Comparison of ENCODE assay signal across 18 cellular contexts in genomic region chr17:56506349-56506748, GRCh38.
DNase-seq lines count a peak whose midpoint lies in the region; TF ChIP-seq lines count a peak whose summit lies in the region.
"Had no signal": no experiment of that assay in that cellular context is flagged by ENCODE, and none has a peak within 500 bp of the region (broad histone marks: within the 10 kb centered on the region; RNA-seq: fewer than 3 reads in every experiment).

No MANE protein-coding gene starts in this region.

- H3K4me3 Mint-ChIP-seq in endodermal cell = no peak overlapping the region
- no peak overlapping the region for H3K4me3 Mint-ChIP-seq in activated T-helper 1 cell treated with anti-CD3 and anti-CD28 coated beads, Interleukin-12 subunit alpha, Interleukin-12 subunit beta, Interleukin-2, Interleukin-4 antibody, amounts not matched to agents 30 ng/mL and 10 ng/mL and 1 ng/mL, durations not matched to agents 14 hours and 24 hours and 36 hours
- H3K4me3 Mint-ChIP-seq: CD8-positive, alpha-beta memory T cell; HFFc6; IgD-negative memory B cell had no signal

- H3K9me3 Mint-ChIP-seq in endodermal cell = no peaks in the 10 kb centered on the region
- no peaks in the 10 kb centered on the region for H3K9me3 Mint-ChIP-seq in activated T-helper 1 cell treated with anti-CD3 and anti-CD28 coated beads, Interleukin-12 subunit alpha, Interleukin-12 subunit beta, Interleukin-2, Interleukin-4 antibody, amounts not matched to agents 30 ng/mL and 10 ng/mL and 1 ng/mL, durations not matched to agents 14 hours and 24 hours and 36 hours
- H3K9me3 Mint-ChIP-seq: CD8-positive, alpha-beta memory T cell; HFFc6; IgD-negative memory B cell had no signal

- intact Hi-C loops in activated T-helper 1 cell treated with anti-CD3 and anti-CD28 coated beads, Interleukin-12 subunit alpha, Interleukin-12 subunit beta, Interleukin-2, Interleukin-4 antibody, amounts not matched to agents 30 ng/mL and 10 ng/mL and 1 ng/mL, durations not matched to agents 14 hours and 24 hours and 36 hours (cut with micrococcal nuclease) = no loop called here

- H3K9me3 ChIP-seq in endodermal cell (ENCODE audit: control insufficient read depth, low read length) = no peaks in the 10 kb centered on the region
- H3K9me3 ChIP-seq: Caco-2, HAP-1 had no signal

- H3K4me1 ChIP-seq in endodermal cell (ENCODE audit: control insufficient read depth, insufficient read depth, low read length) = no peaks in the 10 kb centered on the region
- H3K4me1 ChIP-seq: BLaER1, Caco-2, HAP-1 had no signal

- no peaks in the 10 kb centered on the region for H3K36me3 ChIP-seq in endodermal cell (ENCODE audit: control insufficient read depth, insufficient read depth, low read length)
- H3K36me3 ChIP-seq: BLaER1, HAP-1 had no signal

- H3K4me3 ChIP-seq in endodermal cell (ENCODE audit: low read length) = no peak overlapping the region
- H3K4me3 ChIP-seq: BLaER1, HAP-1 had no signal

- DNase-seq in DMS 273 (lab: John Stamatoyannopoulos, UW; ENCODE audit: unreplicated experiment) (peak; percentile 9), DMS 273 treated with DMSO at 0.1 percent for 48 hours (lab: John Stamatoyannopoulos, UW) (no peak), endodermal cell (no peak), iris pigment epithelial cell (ENCODE audit: low read depth) (peak; percentile 1), kidney glomerular epithelial cell (lab: John Stamatoyannopoulos, UW) (no peak)
- no peak for DNase-seq in activated naive CD4-positive, alpha-beta T cell (lab: John Stamatoyannopoulos, UW)
- no peak for DNase-seq in activated T-helper 1 cell treated with anti-CD3 and anti-CD28 coated beads, Interleukin-12 subunit alpha, Interleukin-12 subunit beta, Interleukin-2, Interleukin-4 antibody, amounts not matched to agents 30 ng/mL and 10 ng/mL and 1 ng/mL, durations not matched to agents 14 hours and 24 hours and 36 hours (ENCODE audit: low spot score)
- DNase-seq: AML-193; Caco-2; CD8-positive, alpha-beta memory T cell; DMS79 treated with DMSO at 0.1 percent for 48 hours; EL; GOT3; HFFc6 had no signal

- TF ChIP-seq CTCF in endodermal cell (conservative IDR thresholded peaks at IDR 0.05) = peak; percentile 54

- H3K27ac ChIP-seq in endodermal cell (ENCODE audit: low read depth, low read length) = no peak overlapping the region
- H3K27ac ChIP-seq: 22Rv1, BLaER1 had no signal

- H3K9ac ChIP-seq in endodermal cell (ENCODE audit: extremely low read depth, low read length, poor library complexity, severe bottlenecking) = no peak overlapping the region
- H3K9ac ChIP-seq: BLaER1 had no signal

- no peaks in the 10 kb centered on the region for H3K4me1 Mint-ChIP-seq in endodermal cell
- no peaks in the 10 kb centered on the region for H3K4me1 Mint-ChIP-seq in activated T-helper 1 cell treated with anti-CD3 and anti-CD28 coated beads, Interleukin-12 subunit alpha, Interleukin-12 subunit beta, Interleukin-2, Interleukin-4 antibody, amounts not matched to agents 30 ng/mL and 10 ng/mL and 1 ng/mL, durations not matched to agents 14 hours and 24 hours and 36 hours (ENCODE audit: low read depth)
- H3K4me1 Mint-ChIP-seq: CD8-positive, alpha-beta memory T cell had no signal

- no peak overlapping the region for H3K27ac Mint-ChIP-seq in endodermal cell
- no peak overlapping the region for H3K27ac Mint-ChIP-seq in activated T-helper 1 cell treated with anti-CD3 and anti-CD28 coated beads, Interleukin-12 subunit alpha, Interleukin-12 subunit beta, Interleukin-2, Interleukin-4 antibody, amounts not matched to agents 30 ng/mL and 10 ng/mL and 1 ng/mL, durations not matched to agents 14 hours and 24 hours and 36 hours
- H3K27ac Mint-ChIP-seq: CD8-positive, alpha-beta memory T cell; HFFc6; IgD-negative memory B cell had no signal

- H3K27me3 Mint-ChIP-seq in endodermal cell (ENCODE audit: insufficient read depth) = peaks cover 2% of the 10 kb centered on the region
- peaks cover 4% of the 10 kb centered on the region for H3K27me3 Mint-ChIP-seq in activated T-helper 1 cell treated with anti-CD3 and anti-CD28 coated beads, Interleukin-12 subunit alpha, Interleukin-12 subunit beta, Interleukin-2, Interleukin-4 antibody, amounts not matched to agents 30 ng/mL and 10 ng/mL and 1 ng/mL, durations not matched to agents 14 hours and 24 hours and 36 hours (ENCODE audit: insufficient read depth)

- H3K27me3 ChIP-seq in endodermal cell (ENCODE audit: control insufficient read depth, insufficient read depth, low read length, poor library complexity, severe bottlenecking) = no peaks in the 10 kb centered on the region
- H3K27me3 ChIP-seq: BLaER1 had no signal

- H3K36me3 Mint-ChIP-seq in endodermal cell (ENCODE audit: low read depth) = no peaks in the 10 kb centered on the region
- no peaks in the 10 kb centered on the region for H3K36me3 Mint-ChIP-seq in activated T-helper 1 cell treated with anti-CD3 and anti-CD28 coated beads, Interleukin-12 subunit alpha, Interleukin-12 subunit beta, Interleukin-2, Interleukin-4 antibody, amounts not matched to agents 30 ng/mL and 10 ng/mL and 1 ng/mL, durations not matched to agents 14 hours and 24 hours and 36 hours (ENCODE audit: low read depth)
- H3K36me3 Mint-ChIP-seq: CD8-positive, alpha-beta memory T cell; IgD-negative memory B cell had no signal

Comparison
In these comparisons a context has a peak if more than half of its experiments do, and no peak if none do; other contexts are left out.
1. DNase-seq: peak in DMS 273 (single experiment) and iris pigment epithelial cell (single experiment); none in DMS 273 treated with DMSO at 0.1 percent for 48 hours (single experiment), endodermal cell (single experiment), activated naive CD4-positive, alpha-beta T cell (0 of 4), kidney glomerular epithelial cell (single experiment) and activated T-helper 1 cell treated with anti-CD3 and anti-CD28 coated beads, Interleukin-12 subunit alpha, Interleukin-12 subunit beta, Interleukin-2, Interleukin-4 antibody, amounts not matched to agents 30 ng/mL and 10 ng/mL and 1 ng/mL, durations not matched to agents 14 hours and 24 hours and 36 hours (single experiment).